ENCODE assay signal across 17 cellular contexts in genomic region chr1:5297199-5297877, GRCh38.
DNase-seq lines count a peak whose midpoint lies in the region; ATAC-seq and TF ChIP-seq lines count a peak whose summit lies in the region.
"Had no signal": no experiment of that assay in that cellular context is flagged by ENCODE, and none has a peak within 500 bp of the region (broad histone marks: within the 10 kb centered on the region; RNA-seq: fewer than 3 reads in every experiment).

No MANE protein-coding gene starts in this region.

- no peak overlapping the region for H3K4me2 ChIP-seq in SK-N-SH

- peak overlapping the region in 1 of 2 experiments; percentile 69; a peak in 1 of 4 replicates for H3K27ac ChIP-seq in SK-N-SH (ENCODE audit: low read depth in 2 of 2, low read length in 1 of 2)
- peak overlapping the region; percentile 44 for H3K27ac ChIP-seq in endodermal cell (ENCODE audit: low read depth, low read length)
- H3K27ac ChIP-seq: brain microvascular endothelial cell, Peyer's patch, thyroid gland had no signal

- TF ChIP-seq RAD21 in SK-N-SH (IDR thresholded peaks at IDR 0.05; ENCODE audit: low read length): no peak

- H3K27me3 Mint-ChIP-seq in endodermal cell (ENCODE audit: insufficient read depth): peaks cover 13% of the 10 kb centered on the region
- H3K27me3 Mint-ChIP-seq: activated B cell treated with CpG ODN at 0.5 μM for 24 hours; activated CD8-positive, alpha-beta memory T cell treated with anti-CD3 and anti-CD28 coated beads, Interleukin-2, amount 10 ng/mL, durations not matched to agents 7 days and 5 days; IgD-negative memory B cell had no signal

- no peaks in the 10 kb centered on the region for H4K20me1 ChIP-seq in SK-N-SH (ENCODE audit: insufficient read depth)

- POLR2A ChIA-PET in SK-N-SH (lab: Yijun Ruan, JAX): interaction anchor here (1.2 kb wide), 1 partner anchor 9 kb away, joined by 4 read pairs; no protein-coding TSS in a partner anchor

- peaks cover 4% of the 10 kb centered on the region for H3K4me1 Mint-ChIP-seq in endodermal cell
- H3K4me1 Mint-ChIP-seq: activated B cell treated with CpG ODN at 0.5 μM for 24 hours; activated CD8-positive, alpha-beta memory T cell treated with anti-CD3 and anti-CD28 coated beads, Interleukin-2, amount 10 ng/mL, durations not matched to agents 7 days and 5 days; IgD-negative memory B cell had no signal

- CTCF ChIA-PET in SK-N-SH (lab: Yijun Ruan, JAX): interaction anchor here (0.9 to 3.0 kb wide), 4 partner anchors 10 to 217 kb away, joined by 3 to 10 read pairs (median 4); no protein-coding TSS in a partner anchor

- no peak overlapping the region for H3K4me3 Mint-ChIP-seq in endodermal cell
- H3K4me3 Mint-ChIP-seq: activated B cell treated with CpG ODN at 0.5 μM for 24 hours; activated CD8-positive, alpha-beta memory T cell treated with anti-CD3 and anti-CD28 coated beads, Interleukin-2, amount 10 ng/mL, durations not matched to agents 7 days and 5 days; IgD-negative memory B cell had no signal

- H3K27me3 ChIP-seq in SK-N-SH (ENCODE audit: insufficient read depth) (no peaks in the 10 kb centered on the region), endodermal cell (ENCODE audit: control insufficient read depth, insufficient read depth, low read length, poor library complexity, severe bottlenecking) (no peaks in the 10 kb centered on the region)
- H3K27me3 ChIP-seq: brain microvascular endothelial cell, Peyer's patch, thyroid gland had no signal

- H3K4me3 ChIP-seq in SK-N-SH (ENCODE audit: low read depth in 2 of 2, low read length in 1 of 2) (no peak overlapping the region), endodermal cell (ENCODE audit: low read length) (no peak overlapping the region)
- H3K4me3 ChIP-seq: Peyer's patch, thyroid gland had no signal

- TF ChIP-seq EP300 in SK-N-SH (IDR thresholded peaks at IDR 0.05; ENCODE audit: borderline replicate concordance in 1 of 2, low read depth in 1 of 2, low read length in 1 of 2): no peak

- H3K9me2 ChIP-seq in SK-N-SH: no peaks in the 10 kb centered on the region

- H3K9me3 ChIP-seq in SK-N-SH: no peaks in the 10 kb centered on the region
- no peaks in the 10 kb centered on the region for H3K9me3 ChIP-seq in endodermal cell (ENCODE audit: control insufficient read depth, low read length)
- H3K9me3 ChIP-seq: Peyer's patch, thyroid gland had no signal

- DNase-seq in SK-N-SH (peak; percentile 43), endodermal cell (no peak), mesenteric fat pad (ENCODE audit: low spot score) (peak; percentile 85), superior temporal gyrus (ENCODE audit: extremely low spot score) (peak; percentile 94), AG08396 (ENCODE audit: low spot score) (no peak), GM20000 (ENCODE audit: low spot score) (no peak)
- DNase-seq: activated B cell treated with CpG ODN at 0.5 μM for 24 hours; activated CD8-positive, alpha-beta memory T cell treated with anti-CD3 and anti-CD28 coated beads, Interleukin-2, amount 10 ng/mL, durations not matched to agents 7 days and 5 days; activated naive CD4-positive, alpha-beta T cell; brain microvascular endothelial cell; foreskin fibroblast; Peyer's patch; T-helper 1 cell had no signal

- H3F3A ChIP-seq in SK-N-SH (replicated peaks; ENCODE audit: insufficient read depth): no peaks in the 10 kb centered on the region

- no peaks in the 10 kb centered on the region for H3K36me3 ChIP-seq in SK-N-SH (replicated peaks in 1 of 2; ENCODE audit: control insufficient read depth in 1 of 2, insufficient read depth in 2 of 2, low read length in 1 of 2)
- no peaks in the 10 kb centered on the region for H3K36me3 ChIP-seq in endodermal cell (ENCODE audit: control insufficient read depth, insufficient read depth, low read length)
- H3K36me3 ChIP-seq: brain microvascular endothelial cell, Peyer's patch, thyroid gland had no signal

- no peaks in the 10 kb centered on the region for H3K9me3 Mint-ChIP-seq in endodermal cell
- H3K9me3 Mint-ChIP-seq: activated B cell treated with CpG ODN at 0.5 μM for 24 hours, IgD-negative memory B cell had no signal

- ATAC-seq in SK-N-SH treated with all-trans-retinoic acid at 6 μM for 48 hours (no peak), HG03442 (IDR thresholded peaks at IDR 0.05; ENCODE audit: unreplicated experiment) (no peak)
- ATAC-seq: activated CD8-positive, alpha-beta memory T cell treated with anti-CD3 and anti-CD28 coated beads, Interleukin-2, amount 10 ng/mL, durations not matched to agents 7 days and 5 days had no signal

- H3K9ac ChIP-seq in SK-N-SH (no peak overlapping the region), endodermal cell (ENCODE audit: extremely low read depth, low read length, poor library complexity, severe bottlenecking) (no peak overlapping the region)

- no peaks in the 10 kb centered on the region for H3K79me2 ChIP-seq in SK-N-SH (ENCODE audit: insufficient read depth)

- H3K4me1 ChIP-seq in SK-N-SH (ENCODE audit: control insufficient read depth in 1 of 2, insufficient read depth in 2 of 2, low read depth in 1 of 2, low read length in 1 of 2) (peaks cover 0 to 27% of the 10 kb centered on the region in 2 experiments; a peak in 1 of 4 replicates), endodermal cell (ENCODE audit: control insufficient read depth, insufficient read depth, low read length) (no peaks in the 10 kb centered on the region)
- H3K4me1 ChIP-seq: Peyer's patch, thyroid gland had no signal

- no peaks in the 10 kb centered on the region for H3K36me3 Mint-ChIP-seq in endodermal cell (ENCODE audit: low read depth)
- H3K36me3 Mint-ChIP-seq: activated CD8-positive, alpha-beta memory T cell treated with anti-CD3 and anti-CD28 coated beads, Interleukin-2, amount 10 ng/mL, durations not matched to agents 7 days and 5 days; IgD-negative memory B cell had no signal

- 38% methylated on average over 3 of the region's 9 CpGs for WGBS in SK-N-SH (ENCODE audit: low lambda C conversion rate)
- 87 to 88% methylated on average over 6 to 9 of the region's 9 CpGs for WGBS in endodermal cell (ENCODE audit: insufficient coverage in 1 of 2, insufficient read length in 1 of 2), 2 experiments

- H3K27ac Mint-ChIP-seq in endodermal cell: no peak overlapping the region
- H3K27ac Mint-ChIP-seq: activated B cell treated with CpG ODN at 0.5 μM for 24 hours; activated CD8-positive, alpha-beta memory T cell treated with anti-CD3 and anti-CD28 coated beads, Interleukin-2, amount 10 ng/mL, durations not matched to agents 7 days and 5 days; IgD-negative memory B cell had no signal

- TF ChIP-seq CTCF in SK-N-SH (IDR thresholded peaks at IDR 0.05) (no peak), endodermal cell (conservative IDR thresholded peaks at IDR 0.05) (no peak), GM20000 (IDR thresholded peaks at IDR 0.05; ENCODE audit: extremely low read depth, missing control alignments) (no peak)

- H2AFZ ChIP-seq in SK-N-SH (ENCODE audit: low read depth): no peak overlapping the region

TF ChIP-seq in SK-N-SH, 30 proteins besides CTCF, POLR2A, EP300 and RAD21:
- TF ChIP-seq TCF12 (IDR thresholded peaks at IDR 0.05): no peak
- TF ChIP-seq GATA2 (CRISPR knock-in tag; IDR thresholded peaks at IDR 0.05): no peak
- TF ChIP-seq FOSL2 (IDR thresholded peaks at IDR 0.05; ENCODE audit: borderline replicate concordance, low read depth): no peak
- no peak for TF ChIP-seq SIN3A (IDR thresholded peaks at IDR 0.05; ENCODE audit: borderline replicate concordance, low read depth, low read length)
- no peak for TF ChIP-seq YY1 (IDR thresholded peaks at IDR 0.05; ENCODE audit: low read depth)
TF ChIP-seq in SK-N-SH: peak in this region for 0.

TF ChIP-seq in SK-N-SH treated with all-trans-retinoic acid at 6 μM for 48 hours, 23 proteins besides CTCF, POLR2A, EP300 and RAD21 (continues in another document):
- TF ChIP-seq PPARA (CRISPR knock-in tag; IDR thresholded peaks at IDR 0.05; ENCODE audit: borderline replicate concordance) (no peak), ARNTL (CRISPR knock-in tag; IDR thresholded peaks at IDR 0.05; ENCODE audit: borderline replicate concordance, low read depth) (no peak), GLIS3 (CRISPR knock-in tag; IDR thresholded peaks at IDR 0.05) (no peak), SNAI2 (CRISPR knock-in tag; IDR thresholded peaks at IDR 0.05) (no peak), ZFP30 (CRISPR knock-in tag; IDR thresholded peaks at IDR 0.05) (no peak), ZNF70 (CRISPR knock-in tag; IDR thresholded peaks at IDR 0.05) (no peak), ESRRG (CRISPR knock-in tag; IDR thresholded peaks at IDR 0.05) (no peak), PATZ1 (CRISPR knock-in tag; IDR thresholded peaks at IDR 0.05; ENCODE audit: borderline replicate concordance) (no peak), ZC3H10 (CRISPR knock-in tag; IDR thresholded peaks at IDR 0.05) (no peak), CREB5 (CRISPR knock-in tag; IDR thresholded peaks at IDR 0.05; ENCODE audit: low read depth) (no peak), RARB (CRISPR knock-in tag; IDR thresholded peaks at IDR 0.05) (no peak), TCF4 (CRISPR knock-in tag; IDR thresholded peaks at IDR 0.05; ENCODE audit: borderline replicate concordance) (no peak)

Comparison
In these comparisons a context has a peak if more than half of its experiments do, and no peak if none do; other contexts are left out.
1. DNase-seq: peak in SK-N-SH (single experiment), mesenteric fat pad (single experiment) and superior temporal gyrus (single experiment); none in endodermal cell (single experiment), AG08396 (single experiment) and GM20000 (single experiment).